ENCODE assay signal across 16 cellular contexts in the genomic region with DNA sequence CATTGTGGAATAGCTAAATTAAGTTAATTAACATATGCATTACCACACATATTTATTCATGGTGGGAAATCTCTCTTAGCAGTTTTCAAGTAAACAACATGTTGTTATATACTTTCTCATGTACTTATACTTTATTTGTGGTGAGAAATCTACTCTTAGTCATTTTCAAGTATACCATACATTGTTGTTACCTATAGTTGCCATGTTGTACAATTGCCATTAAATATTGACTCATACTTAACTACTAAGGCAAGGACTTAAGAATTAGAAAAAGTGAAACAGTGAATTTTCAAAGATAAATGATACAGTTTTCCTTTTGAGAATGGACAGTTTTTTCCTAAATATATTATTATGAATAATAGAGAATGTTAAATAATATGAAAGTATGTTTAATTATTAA.
"Had no signal": no experiment of that assay in that cellular context is flagged by ENCODE, and none has a peak within 500 bp of the region (broad histone marks: within the 10 kb centered on the region; RNA-seq: fewer than 3 reads in every experiment).

No MANE protein-coding gene starts in this region.

- H3K36me3 ChIP-seq: cardiac muscle cell had no signal

- FAIRE-seq: astrocyte had no signal

- H3K4me2 ChIP-seq: hepatocyte, smooth muscle cell had no signal

- ATAC-seq: esophagus mucosa; natural killer cell treated with Interleukin-12 subunit alpha and Interleukin-12 subunit beta and Interleukin-15 and Interleukin-18, amount 100 ng/mL, for 72 hours; right cardiac atrium had no signal

- DNase-seq: activated CD4-positive, CD25-positive, alpha-beta regulatory T cell treated with anti-CD3 and anti-CD28 coated beads, Interleukin-2, amount 50 U/mL, for 72 hours; activated naive CD4-positive, alpha-beta T cell treated with anti-CD3 and anti-CD28 coated beads, Interleukin-2, amount 50 U/mL, for 16 hours; dorsolateral prefrontal cortex; endodermal cell; mesendoderm; nucleus accumbens; right cardiac atrium; stimulated activated CD4-positive, alpha-beta T cell treated with anti-CD3 and anti-CD28 coated beads, Interleukin-4, amount 100 ng/mL, for 4 hours; stimulated activated CD8-positive, alpha-beta memory T cell treated with anti-CD3 and anti-CD28 coated beads, Interleukin-4, amount 100 ng/mL, for 48 hours; T-helper 1 cell had no signal

- H3K27ac ChIP-seq: cardiac muscle cell, dorsolateral prefrontal cortex, hepatocyte had no signal

- H3K27me3 ChIP-seq: cardiac muscle cell, dorsolateral prefrontal cortex, hepatocyte had no signal

- H3K4me3 ChIP-seq: cardiac muscle cell, dorsolateral prefrontal cortex, hepatocyte, smooth muscle cell had no signal

- H2AFZ ChIP-seq: hepatocyte had no signal
